Comparison of ENCODE assay signal across 8 cellular contexts in the genomic region with DNA sequence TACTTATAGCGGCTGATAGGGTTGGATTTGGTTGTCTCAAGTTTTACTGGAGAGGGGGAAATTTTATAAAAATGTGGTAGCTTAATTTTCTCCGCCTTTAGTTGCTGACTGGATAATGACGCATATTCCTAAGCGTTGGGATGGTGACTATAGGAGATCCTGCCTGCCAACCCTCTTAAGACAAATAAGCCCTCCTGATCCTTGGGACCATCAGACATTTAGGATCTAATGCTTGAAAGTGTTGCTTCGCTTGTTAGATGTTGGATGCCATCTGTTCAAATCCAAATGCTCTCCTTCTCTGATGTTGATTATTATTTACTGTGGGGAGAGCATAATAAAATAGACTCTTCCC. TPM values are rescaled to one million over a fixed set of nuclear protein-coding genes. Genes with fewer than 3 reads are reported as not detected.
DNase-seq lines count a peak whose midpoint lies in the region; ATAC-seq, FAIRE-seq and TF ChIP-seq lines count a peak whose summit lies in the region.

No MANE protein-coding gene starts in this region.

- H3K36me3 ChIP-seq in CD4-positive, CD25-positive, alpha-beta regulatory T cell (ENCODE audit: control insufficient read depth, insufficient read depth, low read length), result no peaks in the 10 kb centered on the region

- H3K27ac Mint-ChIP-seq in CD4-positive, CD25-positive, alpha-beta regulatory T cell, result peak overlapping the region; percentile 2 to 86 (median 49)
- H3K27ac Mint-ChIP-seq in natural killer cell treated with Interleukin-12 subunit alpha and Interleukin-12 subunit beta and Interleukin-15 and Interleukin-18, amount 100 ng/mL, for 72 hours, result peak overlapping the region; percentile 72 to 91

- peak overlapping the region; percentile 83 to 96 (median 88) for H3K4me3 Mint-ChIP-seq in CD4-positive, CD25-positive, alpha-beta regulatory T cell
- H3K4me3 Mint-ChIP-seq in natural killer cell treated with Interleukin-12 subunit alpha and Interleukin-12 subunit beta and Interleukin-15 and Interleukin-18, amount 100 ng/mL, for 72 hours, result peak overlapping the region; percentile 93

- no peak for TF ChIP-seq CTCF in choroid plexus epithelial cell (conservative IDR thresholded peaks at IDR 0.05; ENCODE audit: low read depth, low read length)

- no peaks in the 10 kb centered on the region for H3K36me3 Mint-ChIP-seq in CD4-positive, CD25-positive, alpha-beta regulatory T cell
- H3K36me3 Mint-ChIP-seq in natural killer cell treated with Interleukin-12 subunit alpha and Interleukin-12 subunit beta and Interleukin-15 and Interleukin-18, amount 100 ng/mL, for 72 hours, result no peaks in the 10 kb centered on the region

- H3K4me1 ChIP-seq in CD4-positive, CD25-positive, alpha-beta regulatory T cell (ENCODE audit: control insufficient read depth, insufficient read depth, low read length, poor library complexity, severe bottlenecking), result peaks cover 33% of the 10 kb centered on the region

- FAIRE-seq in HTR-8/SVneo (lab: Jason Lieb, UNC), result no peak

- peaks cover 20 to 59% (median 44%) of the 10 kb centered on the region in 4 donors for H3K4me1 Mint-ChIP-seq in CD4-positive, CD25-positive, alpha-beta regulatory T cell
- peaks cover 36 to 49% of the 10 kb centered on the region in 2 donors for H3K4me1 Mint-ChIP-seq in natural killer cell treated with Interleukin-12 subunit alpha and Interleukin-12 subunit beta and Interleukin-15 and Interleukin-18, amount 100 ng/mL, for 72 hours (ENCODE audit: low read depth in 2 of 2)

- peaks cover 22% of the 10 kb centered on the region for H3K27me3 Mint-ChIP-seq in CD4-positive, CD25-positive, alpha-beta regulatory T cell
- H3K27me3 Mint-ChIP-seq in natural killer cell treated with Interleukin-12 subunit alpha and Interleukin-12 subunit beta and Interleukin-15 and Interleukin-18, amount 100 ng/mL, for 72 hours, result peaks cover 0 to 11% of the 10 kb centered on the region in 2 donors

- no peak overlapping the region for H3K27ac ChIP-seq in CD4-positive, CD25-positive, alpha-beta regulatory T cell (ENCODE audit: insufficient read depth, low read length, poor library complexity, severe bottlenecking)

- DNase-seq in CD4-positive, CD25-positive, alpha-beta regulatory T cell, result no peak
- DNase-seq in NAMALWA (ENCODE audit: low spot score), result peak; percentile 35
- DNase-seq in choroid plexus epithelial cell (ENCODE audit: low read depth), result peak; percentile 54
- no peak for DNase-seq in natural killer cell treated with Interleukin-12 subunit alpha and Interleukin-12 subunit beta and Interleukin-15 and Interleukin-18, amount 100 ng/mL, for 72 hours (ENCODE audit: low spot score)
- no peak for DNase-seq in DMS79 treated with DMSO at 0.1 percent for 48 hours (lab: John Stamatoyannopoulos, UW)
- DNase-seq in HTR-8/SVneo (ENCODE audit: insufficient read length, low spot score), result no peak
- DNase-seq in NCI-H2029 treated with DMSO at 0.1 percent for 48 hours (lab: John Stamatoyannopoulos, UW), result no peak

- no peak for ATAC-seq in CD4-positive, CD25-positive, alpha-beta regulatory T cell (ENCODE audit: low read depth in 2 of 2)
- no peak for ATAC-seq in natural killer cell treated with Interleukin-12 subunit alpha and Interleukin-12 subunit beta and Interleukin-15 and Interleukin-18, amount 100 ng/mL, for 72 hours
- ATAC-seq in GM18861 (IDR thresholded peaks at IDR 0.05; ENCODE audit: unreplicated experiment), result no peak

- peaks cover 0 to 3% (median 0%) of the 10 kb centered on the region in 7 donors for H3K9me3 Mint-ChIP-seq in CD4-positive, CD25-positive, alpha-beta regulatory T cell
- no peaks in the 10 kb centered on the region for H3K9me3 Mint-ChIP-seq in natural killer cell treated with Interleukin-12 subunit alpha and Interleukin-12 subunit beta and Interleukin-15 and Interleukin-18, amount 100 ng/mL, for 72 hours

- no peaks in the 10 kb centered on the region for H3K27me3 ChIP-seq in CD4-positive, CD25-positive, alpha-beta regulatory T cell (ENCODE audit: control insufficient read depth, insufficient read depth, low read length)

- no peaks in the 10 kb centered on the region for H3K9me3 ChIP-seq in CD4-positive, CD25-positive, alpha-beta regulatory T cell (ENCODE audit: control insufficient read depth in 2 of 2, low read length in 2 of 2)

- H3K4me3 ChIP-seq in CD4-positive, CD25-positive, alpha-beta regulatory T cell (ENCODE audit: low read depth, low read length), result peak overlapping the region; percentile 76
- H3K4me3 ChIP-seq in choroid plexus epithelial cell (ENCODE audit: low read depth, low read length), result peak overlapping the region; percentile 80

RNA-seq across cellular contexts. Expression of gene RAPGEF2, which starts 2.2 kb away (rescaled TPM):
- 26.9 TPM for total RNA-seq in CD4-positive, CD25-positive, alpha-beta regulatory T cell
- polyA plus RNA-seq in CD4-positive, CD25-positive, alpha-beta regulatory T cell, result 1 to 10 TPM in 3 of 4 donors, under 1 TPM in 1; 0.54 to 1.6 (median 1.3) TPM
- 10 to 100 TPM; 14.0 to 33.3 TPM for total RNA-seq in natural killer cell treated with Interleukin-12 subunit alpha and Interleukin-12 subunit beta and Interleukin-15 and Interleukin-18, amount 100 ng/mL, for 72 hours

Comparison
In these comparisons a context has a peak if more than half of its experiments do, and no peak if none do; other contexts are left out.
1. DNase-seq: peak in NAMALWA (single experiment) and choroid plexus epithelial cell (single experiment); none in CD4-positive, CD25-positive, alpha-beta regulatory T cell (0 of 3), natural killer cell treated with Interleukin-12 subunit alpha and Interleukin-12 subunit beta and Interleukin-15 and Interleukin-18, amount 100 ng/mL, for 72 hours (single experiment), DMS79 treated with DMSO at 0.1 percent for 48 hours (single experiment), HTR-8/SVneo (single experiment) and NCI-H2029 treated with DMSO at 0.1 percent for 48 hours (single experiment).